Comparison of ENCODE assay signal across 15 cellular contexts in the genomic region with DNA sequence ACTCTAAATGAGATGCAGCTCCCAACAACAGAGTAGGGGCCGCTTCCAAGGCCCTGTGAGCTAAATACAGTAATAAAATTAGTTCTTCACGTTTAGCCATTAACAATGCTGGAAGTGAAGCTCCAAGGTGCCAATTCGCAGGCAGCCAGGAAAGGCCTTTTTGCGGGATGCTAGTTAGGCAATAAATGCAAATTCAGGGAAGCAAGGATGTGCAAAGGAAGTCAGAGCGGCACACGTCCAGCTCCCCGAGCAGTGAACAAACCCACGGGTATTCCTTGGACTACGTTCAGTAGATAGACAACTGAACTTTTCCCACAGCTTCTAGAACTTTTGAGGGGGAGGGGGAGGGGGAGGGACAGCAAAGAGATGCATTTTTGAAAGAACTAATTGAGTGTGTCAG. TPM values are rescaled to one million over a fixed set of nuclear protein-coding genes. Genes with fewer than 3 reads are reported as not detected.
DNase-seq lines count a peak whose midpoint lies in the region; ATAC-seq and TF ChIP-seq lines count a peak whose summit lies in the region.
"Had no signal": no experiment of that assay in that cellular context is flagged by ENCODE, and none has a peak within 500 bp of the region (broad histone marks: within the 10 kb centered on the region; RNA-seq: fewer than 3 reads in every experiment).

No MANE protein-coding gene starts in this region.

- no peaks in the 10 kb centered on the region; the same call in 2 of the 3 replicates for H3K9me3 Mint-ChIP-seq in GM23338
- H3K9me3 Mint-ChIP-seq: memory B cell had no signal

- intact Hi-C loops in sigmoid colon (cut with DNase I), result no loop called here

- no peak overlapping the region for H2AFZ ChIP-seq in GM23338

- H3K4me2 ChIP-seq in GM23338, result peak overlapping the region; percentile 66; the same call in 1 of the 2 replicates

- H3K27ac ChIP-seq in GM23338 (ENCODE audit: low read depth), result no peak overlapping the region
- H3K27ac ChIP-seq in sigmoid colon, result peak overlapping the region; percentile 89 to 95 (median 94)

- TF ChIP-seq EP300 in sigmoid colon (IDR thresholded peaks at IDR 0.05), result no peak

- H4K20me1 ChIP-seq in GM23338 (replicated peaks; ENCODE audit: insufficient read depth), result peaks cover 10% of the 10 kb centered on the region; the same call in 1 of the 2 replicates

- H3K27ac Mint-ChIP-seq in GM23338, result no peak overlapping the region
- H3K27ac Mint-ChIP-seq: memory B cell had no signal

- peak overlapping the region; percentile 24; the same call in 1 of the 2 replicates for H3K4me3 ChIP-seq in GM23338
- H3K4me3 ChIP-seq in adipocyte (ENCODE audit: low read length), result no peak overlapping the region
- peak overlapping the region; percentile 38 for H3K4me3 ChIP-seq in iPS-15b (ENCODE audit: low read depth, low read length)
- peak overlapping the region in 1 of 4 donors; percentile 8 for H3K4me3 ChIP-seq in sigmoid colon

- peak overlapping the region; percentile 57 for H3K4me3 Mint-ChIP-seq in GM23338
- H3K4me3 Mint-ChIP-seq: memory B cell had no signal

- H3K4me1 Mint-ChIP-seq in GM23338, result peaks cover 67% of the 10 kb centered on the region

- H3K27me3 Mint-ChIP-seq in GM23338 (ENCODE audit: insufficient read depth, low read depth, poor library complexity), result peaks cover 36% of the 10 kb centered on the region

- H3K9me3 ChIP-seq in adipocyte (ENCODE audit: control insufficient read depth, low read length) (no peaks in the 10 kb centered on the region), iPS-15b (ENCODE audit: control insufficient read depth, insufficient read depth, low read length) (no peaks in the 10 kb centered on the region), sigmoid colon (no peaks in the 10 kb centered on the region)

- WGBS in sigmoid colon, 2 donors, result 46 to 59% methylated on average over 9 of the region's 9 CpGs

- no peak for ATAC-seq in GM23338

- H3K4me1 ChIP-seq in GM23338 (ENCODE audit: insufficient read depth), result peaks cover 51% of the 10 kb centered on the region
- peaks cover 24% of the 10 kb centered on the region for H3K4me1 ChIP-seq in adipocyte (ENCODE audit: control insufficient read depth, insufficient read depth, low read length)
- H3K4me1 ChIP-seq in iPS-15b (ENCODE audit: control insufficient read depth, insufficient read depth, low read length), result peaks cover 18% of the 10 kb centered on the region
- H3K4me1 ChIP-seq in sigmoid colon, result peaks cover 0 to 49% (median 33%) of the 10 kb centered on the region in 4 donors

- H3K79me2 ChIP-seq in GM23338 (replicated peaks; ENCODE audit: insufficient read depth), result peaks cover 66% of the 10 kb centered on the region

- H3K36me3 Mint-ChIP-seq in GM23338 (ENCODE audit: low read depth), result no peaks in the 10 kb centered on the region; the same call in 2 of the 3 replicates
- H3K36me3 Mint-ChIP-seq: memory B cell had no signal

- TF ChIP-seq CTCF in GM23338 (conservative IDR thresholded peaks at IDR 0.05; ENCODE audit: low read depth in 2 of 2), result no peak
- TF ChIP-seq CTCF in sigmoid colon (IDR thresholded peaks at IDR 0.05), result no peak

- no peaks in the 10 kb centered on the region for H3K9me2 ChIP-seq in GM23338 (ENCODE audit: insufficient read depth)

- H3K9ac ChIP-seq in adipocyte (ENCODE audit: low read length) (peak overlapping the region; percentile 2), iPS-15b (ENCODE audit: low read depth, low read length) (no peak overlapping the region)

- peaks cover 39% of the 10 kb centered on the region for H3K27me3 ChIP-seq in GM23338 (ENCODE audit: insufficient read depth)
- H3K27me3 ChIP-seq in adipocyte (replicated peaks; ENCODE audit: control insufficient read depth, insufficient read depth, low read length), result no peaks in the 10 kb centered on the region
- peaks cover 38% of the 10 kb centered on the region for H3K27me3 ChIP-seq in iPS-15b (ENCODE audit: control insufficient read depth, insufficient read depth, low read length)
- no peaks in the 10 kb centered on the region for H3K27me3 ChIP-seq in sigmoid colon

- H3F3A ChIP-seq in GM23338 (replicated peaks; ENCODE audit: low read depth), result 0 out of 2 replicates have a peak, but pooled peaks cover 5% of the 10 kb centered on the region

- no peak for TF ChIP-seq POLR2A in sigmoid colon (IDR thresholded peaks at IDR 0.05)

- DNase-seq in GM23338 (ENCODE audit: low spot score) (peak; percentile 15), adipocyte (ENCODE audit: low read depth) (no peak), sigmoid colon (no peak), SK-N-DZ (ENCODE audit: low spot score) (no peak), NCI-H748 treated with DMSO at 0.1 percent for 48 hours (lab: John Stamatoyannopoulos, UW) (no peak), AG08396 (ENCODE audit: low spot score) (no peak), DMS79 treated with DMSO at 0.1 percent for 48 hours (lab: John Stamatoyannopoulos, UW) (no peak)
- DNase-seq: activated CD4-positive, alpha-beta T cell treated with anti-CD3 and anti-CD28 coated beads for 48 hours; activated effector memory CD4-positive, alpha-beta T cell treated with Interleukin-2 at 50 U/mL for 16 hours; MM.1S; NCI-H446; Right ventricle myocardium superior; small intestine had no signal

- H3K36me3 ChIP-seq in GM23338 (ENCODE audit: insufficient read depth) (no peaks in the 10 kb centered on the region), adipocyte (ENCODE audit: control insufficient read depth, insufficient read depth, low read length, severe bottlenecking) (no peaks in the 10 kb centered on the region), iPS-15b (ENCODE audit: control insufficient read depth, insufficient read depth, low read length) (no peaks in the 10 kb centered on the region), sigmoid colon (no peaks in the 10 kb centered on the region)

TF ChIP-seq in GM23338, 12 proteins besides CTCF, POLR2A, EP300 and RAD21 (continues in another document):
- TF ChIP-seq, protein P1, sequence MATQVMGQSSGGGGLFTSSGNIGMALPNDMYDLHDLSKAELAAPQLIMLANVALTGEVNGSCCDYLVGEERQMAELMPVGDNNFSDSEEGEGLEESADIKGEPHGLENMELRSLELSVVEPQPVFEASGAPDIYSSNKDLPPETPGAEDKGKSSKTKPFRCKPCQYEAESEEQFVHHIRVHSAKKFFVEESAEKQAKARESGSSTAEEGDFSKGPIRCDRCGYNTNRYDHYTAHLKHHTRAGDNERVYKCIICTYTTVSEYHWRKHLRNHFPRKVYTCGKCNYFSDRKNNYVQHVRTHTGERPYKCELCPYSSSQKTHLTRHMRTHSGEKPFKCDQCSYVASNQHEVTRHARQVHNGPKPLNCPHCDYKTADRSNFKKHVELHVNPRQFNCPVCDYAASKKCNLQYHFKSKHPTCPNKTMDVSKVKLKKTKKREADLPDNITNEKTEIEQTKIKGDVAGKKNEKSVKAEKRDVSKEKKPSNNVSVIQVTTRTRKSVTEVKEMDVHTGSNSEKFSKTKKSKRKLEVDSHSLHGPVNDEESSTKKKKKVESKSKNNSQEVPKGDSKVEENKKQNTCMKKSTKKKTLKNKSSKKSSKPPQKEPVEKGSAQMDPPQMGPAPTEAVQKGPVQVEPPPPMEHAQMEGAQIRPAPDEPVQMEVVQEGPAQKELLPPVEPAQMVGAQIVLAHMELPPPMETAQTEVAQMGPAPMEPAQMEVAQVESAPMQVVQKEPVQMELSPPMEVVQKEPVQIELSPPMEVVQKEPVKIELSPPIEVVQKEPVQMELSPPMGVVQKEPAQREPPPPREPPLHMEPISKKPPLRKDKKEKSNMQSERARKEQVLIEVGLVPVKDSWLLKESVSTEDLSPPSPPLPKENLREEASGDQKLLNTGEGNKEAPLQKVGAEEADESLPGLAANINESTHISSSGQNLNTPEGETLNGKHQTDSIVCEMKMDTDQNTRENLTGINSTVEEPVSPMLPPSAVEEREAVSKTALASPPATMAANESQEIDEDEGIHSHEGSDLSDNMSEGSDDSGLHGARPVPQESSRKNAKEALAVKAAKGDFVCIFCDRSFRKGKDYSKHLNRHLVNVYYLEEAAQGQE (IDR thresholded peaks at IDR 0.05; ENCODE audit: unreplicated experiment), result no peak
- TF ChIP-seq NANOG (IDR thresholded peaks at IDR 0.05; ENCODE audit: borderline replicate concordance), result no peak
- no peak for TF ChIP-seq ZNF114 (CRISPR knock-in tag; IDR thresholded peaks at IDR 0.05)
- TF ChIP-seq, protein P2, sequence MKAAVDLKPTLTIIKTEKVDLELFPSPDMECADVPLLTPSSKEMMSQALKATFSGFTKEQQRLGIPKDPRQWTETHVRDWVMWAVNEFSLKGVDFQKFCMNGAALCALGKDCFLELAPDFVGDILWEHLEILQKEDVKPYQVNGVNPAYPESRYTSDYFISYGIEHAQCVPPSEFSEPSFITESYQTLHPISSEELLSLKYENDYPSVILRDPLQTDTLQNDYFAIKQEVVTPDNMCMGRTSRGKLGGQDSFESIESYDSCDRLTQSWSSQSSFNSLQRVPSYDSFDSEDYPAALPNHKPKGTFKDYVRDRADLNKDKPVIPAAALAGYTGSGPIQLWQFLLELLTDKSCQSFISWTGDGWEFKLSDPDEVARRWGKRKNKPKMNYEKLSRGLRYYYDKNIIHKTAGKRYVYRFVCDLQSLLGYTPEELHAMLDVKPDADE (IDR thresholded peaks at IDR 0.05), result no peak
- no peak for TF ChIP-seq EZH2 (IDR thresholded peaks at IDR 0.05; ENCODE audit: low read depth, unreplicated experiment)
- no peak for TF ChIP-seq STAT1 (IDR thresholded peaks at IDR 0.05; ENCODE audit: unreplicated experiment)
- TF ChIP-seq JUNB (IDR thresholded peaks at IDR 0.05; ENCODE audit: unreplicated experiment), result no peak
- TF ChIP-seq POLR2AphosphoS5 (IDR thresholded peaks at IDR 0.05; ENCODE audit: low read depth), result no peak
- no peak for TF ChIP-seq ZNF331 (CRISPR knock-in tag; IDR thresholded peaks at IDR 0.05; ENCODE audit: low read depth)
- TF ChIP-seq EZH2phosphoT487 (IDR thresholded peaks at IDR 0.05; ENCODE audit: unreplicated experiment), result no peak

RNA-seq across cellular contexts. Expression of a gene that starts 6.9 kb away (rescaled TPM):
- 13.5 and 24.2 TPM in 2 replicates for total RNA-seq in GM23338 (2014; rRNA removed; shearing (Covaris generic))
- polyA plus RNA-seq in GM23338 (2016; fragmentation: Nextera tagmentation; extraction: Ambion mirVana) (11.9 and 12.2 TPM in 2 replicates), sigmoid colon (1 to 10 TPM; 2.1 to 6.1 (median 2.4) TPM)
- 10 to 100 TPM; 24.3 to 29.9 (median 26.9) TPM for total RNA-seq in sigmoid colon
- 18.9 and 25.6 TPM in 2 replicates for polyA plus RNA-seq in SK-N-DZ (2014; cell fraction: cytosol; rRNA removed)
- 14.5 and 25.3 TPM in 2 replicates for polyA plus RNA-seq in SK-N-DZ (2014; cell fraction: nucleus; rRNA removed)
